26 cellular contexts compared by ENCODE assay signal in the genomic region with DNA sequence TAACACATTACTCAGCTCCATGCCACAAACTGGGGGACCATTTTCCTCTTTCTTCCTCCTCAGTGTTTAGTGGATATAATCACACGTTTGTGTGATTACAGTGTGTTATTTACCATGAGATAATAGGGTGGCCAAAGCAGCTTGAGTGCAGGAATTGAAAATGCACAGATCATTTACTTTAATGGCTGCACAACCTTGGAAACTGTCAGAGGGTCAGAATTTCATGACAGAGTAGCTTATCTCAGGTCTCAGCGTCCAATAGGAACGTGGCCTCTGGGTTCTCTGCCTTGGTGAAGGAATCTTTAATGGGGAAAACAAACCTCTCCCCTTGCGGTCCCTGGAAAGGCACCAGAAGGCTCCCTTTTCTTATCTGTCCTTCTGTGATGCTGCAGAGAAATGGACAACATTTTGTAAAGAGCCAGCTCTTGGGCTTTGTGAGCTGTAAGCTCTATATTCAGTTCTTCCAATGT.
A peak's percentile ranks its signal among the peaks of the same experiment; 100 is the strongest.
DNase-seq lines count a peak whose midpoint lies in the region; ATAC-seq, FAIRE-seq and TF ChIP-seq lines count a peak whose summit lies in the region.
"Had no signal": no experiment of that assay in that cellular context is flagged by ENCODE, and none has a peak within 500 bp of the region (broad histone marks: within the 10 kb centered on the region; RNA-seq: fewer than 3 reads in every experiment).

No MANE protein-coding gene starts in this region.

- peaks cover 7% of the 10 kb centered on the region; the same call in 1 of the 2 replicates for H3K4me1 ChIP-seq in GM23338 (ENCODE audit: insufficient read depth)
- peaks cover 0 to 3% of the 10 kb centered on the region in 2 donors for H3K4me1 ChIP-seq in small intestine (ENCODE audit: control insufficient read depth in 2 of 2, insufficient read depth in 1 of 2, low read depth in 1 of 2, low read length in 1 of 2)

- peaks cover 3% of the 10 kb centered on the region; the same call in 1 of the 3 replicates for H3K4me1 Mint-ChIP-seq in GM23338
- H3K4me1 Mint-ChIP-seq: stimulated activated effector memory CD8-positive, alpha-beta T cell treated with anti-CD3 and anti-CD28 coated beads, Interleukin-12 subunit alpha, Interleukin-12 subunit beta, amount 100 ng/mL, for 72 hours had no signal

- TF ChIP-seq CTCF in GM23338 (conservative IDR thresholded peaks at IDR 0.05; ENCODE audit: low read depth in 2 of 2) = no peak

- H3K4me2 ChIP-seq in GM23338 = no peak overlapping the region
- H3K4me2 ChIP-seq: SK-N-SH had no signal

- H3K27me3 ChIP-seq in GM23338 (ENCODE audit: insufficient read depth) = no peaks in the 10 kb centered on the region
- no peaks in the 10 kb centered on the region for H3K27me3 ChIP-seq in small intestine (ENCODE audit: control insufficient read depth in 2 of 2, insufficient read depth in 2 of 2, low read length in 2 of 2)

- 32 to 67% (median 46%) methylated on average over 4 of the region's 4 CpGs for WGBS in small intestine, 3 donors

- no peak overlapping the region for H3K4me3 Mint-ChIP-seq in GM23338
- H3K4me3 Mint-ChIP-seq: activated CD8-positive, alpha-beta T cell treated with anti-CD3 and anti-CD28 coated beads for 36 hours; activated naive CD8-positive, alpha-beta T cell; CD14-positive monocyte; natural killer cell; stimulated activated effector memory CD8-positive, alpha-beta T cell treated with anti-CD3 and anti-CD28 coated beads, Interleukin-12 subunit alpha, Interleukin-12 subunit beta, amount 100 ng/mL, for 72 hours; T-helper 17 cell had no signal

- H3K36me3 Mint-ChIP-seq in GM23338 (ENCODE audit: low read depth) = peaks cover 8% of the 10 kb centered on the region
- H3K36me3 Mint-ChIP-seq: activated naive CD8-positive, alpha-beta T cell; CD14-positive monocyte; natural killer cell; stimulated activated effector memory CD8-positive, alpha-beta T cell treated with anti-CD3 and anti-CD28 coated beads, Interleukin-12 subunit alpha, Interleukin-12 subunit beta, amount 100 ng/mL, for 72 hours had no signal

- H3K27ac Mint-ChIP-seq in GM23338 = no peak overlapping the region
- H3K27ac Mint-ChIP-seq: activated CD8-positive, alpha-beta T cell treated with anti-CD3 and anti-CD28 coated beads for 36 hours; activated naive CD8-positive, alpha-beta T cell; CD14-positive monocyte; natural killer cell; stimulated activated effector memory CD8-positive, alpha-beta T cell treated with anti-CD3 and anti-CD28 coated beads, Interleukin-12 subunit alpha, Interleukin-12 subunit beta, amount 100 ng/mL, for 72 hours; T-helper 17 cell had no signal

- H3K9me3 ChIP-seq in small intestine (ENCODE audit: control insufficient read depth, low read depth) = no peaks in the 10 kb centered on the region
- H3K9me3 ChIP-seq: SK-N-SH had no signal

- H3F3A ChIP-seq in GM23338 (replicated peaks; ENCODE audit: low read depth) = no peaks in the 10 kb centered on the region

- no peak overlapping the region for H3K27ac ChIP-seq in GM23338 (ENCODE audit: low read depth)
- H3K27ac ChIP-seq in small intestine (ENCODE audit: low read depth in 1 of 2, low read length in 1 of 2) = peak overlapping the region in 1 of 2 donors; percentile 47

- no peak for DNase-seq in GM23338 (ENCODE audit: low spot score)
- peak; percentile 18 for DNase-seq in RPMI7951 (ENCODE audit: low read depth)
- DNase-seq in kidney tubule cell (ENCODE audit: low spot score) = peak; percentile 47
- peak; percentile 86 for DNase-seq in small intestine
- no peak for DNase-seq in SKM-1 treated with dmso at 0.1 percent for 144 hours (lab: John Stamatoyannopoulos, UW; ENCODE audit: unreplicated experiment)
- DNase-seq in DMS 273 treated with DMSO at 0.1 percent for 48 hours (lab: John Stamatoyannopoulos, UW) = no peak
- DNase-seq: activated CD4-positive, CD25-positive, alpha-beta regulatory T cell treated with anti-CD3 and anti-CD28 coated beads, Interleukin-2, amount 50 U/mL, for 72 hours; activated CD8-positive, alpha-beta T cell treated with anti-CD3 and anti-CD28 coated beads for 36 hours; activated effector memory CD4-positive, alpha-beta T cell treated with Interleukin-2 at 50 U/mL for 16 hours; aorta; central memory CD4-positive, alpha-beta T cell; GOT3; Kasumi-1; MV-4-11; natural killer cell; NCI-H1694; NCI-H526; SK-N-SH; stimulated activated CD4-positive, alpha-beta T cell treated with anti-CD3 and anti-CD28 coated beads, Interleukin-12 subunit alpha, Interleukin-12 subunit beta, amount 100 ng/mL, for 4 hours; stimulated activated CD4-positive, alpha-beta T cell treated with anti-CD3 and anti-CD28 coated beads, Interleukin-4, amount 100 ng/mL, for 24 hours; T-helper 17 cell had no signal

- FAIRE-seq in small intestine (lab: Jason Lieb, UNC) = no peak
- FAIRE-seq: endothelial cell of umbilical vein had no signal

- no peaks in the 10 kb centered on the region for H3K79me2 ChIP-seq in GM23338 (replicated peaks; ENCODE audit: insufficient read depth)

- peaks cover 12% of the 10 kb centered on the region for H3K9me3 Mint-ChIP-seq in GM23338
- H3K9me3 Mint-ChIP-seq: stimulated activated effector memory CD8-positive, alpha-beta T cell treated with anti-CD3 and anti-CD28 coated beads, Interleukin-12 subunit alpha, Interleukin-12 subunit beta, amount 100 ng/mL, for 72 hours had no signal

- H3K36me3 ChIP-seq in GM23338 (ENCODE audit: insufficient read depth) = no peaks in the 10 kb centered on the region
- H3K36me3 ChIP-seq in small intestine (ENCODE audit: control insufficient read depth in 2 of 2, insufficient read depth in 2 of 2, low read length in 2 of 2) = no peaks in the 10 kb centered on the region

- H3K9me2 ChIP-seq in GM23338 (ENCODE audit: insufficient read depth) = peaks cover 8% of the 10 kb centered on the region; the same call in 1 of the 2 replicates
- H3K9me2 ChIP-seq: SK-N-SH had no signal

- H2AFZ ChIP-seq in GM23338 = peak overlapping the region; percentile 43; the same call in 1 of the 2 replicates

- peaks cover 2% of the 10 kb centered on the region for H3K27me3 Mint-ChIP-seq in GM23338 (ENCODE audit: insufficient read depth, low read depth, poor library complexity)
- H3K27me3 Mint-ChIP-seq: activated CD8-positive, alpha-beta T cell treated with anti-CD3 and anti-CD28 coated beads for 36 hours; activated naive CD8-positive, alpha-beta T cell had no signal

- ATAC-seq in GM23338 (no peak), GM18519 (IDR thresholded peaks at IDR 0.05; ENCODE audit: low FRiP score, unreplicated experiment) (no peak)
- ATAC-seq: activated CD8-positive, alpha-beta T cell treated with anti-CD3 and anti-CD28 coated beads for 36 hours; natural killer cell; stimulated activated effector memory CD8-positive, alpha-beta T cell treated with anti-CD3 and anti-CD28 coated beads, Interleukin-12 subunit alpha, Interleukin-12 subunit beta, amount 100 ng/mL, for 72 hours; T-helper 17 cell had no signal

- H3K4me3 ChIP-seq in GM23338 (no peak overlapping the region), small intestine (ENCODE audit: low read depth in 1 of 2, low read length in 2 of 2) (no peak overlapping the region)

- no peaks in the 10 kb centered on the region for H4K20me1 ChIP-seq in GM23338 (replicated peaks; ENCODE audit: insufficient read depth)

TF ChIP-seq in GM23338, 12 proteins besides CTCF, POLR2A, EP300 and RAD21:
- TF ChIP-seq, protein P1, sequence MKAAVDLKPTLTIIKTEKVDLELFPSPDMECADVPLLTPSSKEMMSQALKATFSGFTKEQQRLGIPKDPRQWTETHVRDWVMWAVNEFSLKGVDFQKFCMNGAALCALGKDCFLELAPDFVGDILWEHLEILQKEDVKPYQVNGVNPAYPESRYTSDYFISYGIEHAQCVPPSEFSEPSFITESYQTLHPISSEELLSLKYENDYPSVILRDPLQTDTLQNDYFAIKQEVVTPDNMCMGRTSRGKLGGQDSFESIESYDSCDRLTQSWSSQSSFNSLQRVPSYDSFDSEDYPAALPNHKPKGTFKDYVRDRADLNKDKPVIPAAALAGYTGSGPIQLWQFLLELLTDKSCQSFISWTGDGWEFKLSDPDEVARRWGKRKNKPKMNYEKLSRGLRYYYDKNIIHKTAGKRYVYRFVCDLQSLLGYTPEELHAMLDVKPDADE (IDR thresholded peaks at IDR 0.05) = no peak
- no peak for TF ChIP-seq CREB1 (CRISPR knock-in tag; IDR thresholded peaks at IDR 0.05; ENCODE audit: low read depth)
- TF ChIP-seq ZNF114 (CRISPR knock-in tag; IDR thresholded peaks at IDR 0.05) = no peak
- no peak for TF ChIP-seq ZNF331 (CRISPR knock-in tag; IDR thresholded peaks at IDR 0.05; ENCODE audit: low read depth)
- TF ChIP-seq JUNB (IDR thresholded peaks at IDR 0.05; ENCODE audit: unreplicated experiment) = no peak
- TF ChIP-seq EZH2 (IDR thresholded peaks at IDR 0.05; ENCODE audit: low read depth, unreplicated experiment) = no peak
- no peak for TF ChIP-seq STAT1 (IDR thresholded peaks at IDR 0.05; ENCODE audit: unreplicated experiment)
TF ChIP-seq in GM23338: peak in this region for 0.

Comparison
In these comparisons a context has a peak if more than half of its experiments do, and no peak if none do; other contexts are left out.
1. DNase-seq: peak in RPMI7951 (single experiment), kidney tubule cell (single experiment) and small intestine (single experiment); none in GM23338 (single experiment), SKM-1 treated with dmso at 0.1 percent for 144 hours (single experiment) and DMS 273 treated with DMSO at 0.1 percent for 48 hours (single experiment).